ENCODE assay signal across 8 cellular contexts in genomic region chr7:20220824-20221547, GRCh38. TPM values are rescaled to one million over a fixed set of nuclear protein-coding genes. Genes with fewer than 3 reads are reported as not detected.
DNase-seq lines count a peak whose midpoint lies in the region; TF ChIP-seq lines count a peak whose summit lies in the region.

No MANE protein-coding gene starts in this region.

- intact Hi-C loops in breast epithelium (cut with DNase I; ENCODE audit: low total_unique reads), result no loop called here

- no peak for TF ChIP-seq POLR2A in breast epithelium (IDR thresholded peaks at IDR 0.05)

- H3K4me3 ChIP-seq in breast epithelium (no peak overlapping the region), osteoblast (ENCODE audit: insufficient read depth, low read length) (no peak overlapping the region)

- POLR2A ChIA-PET in RWPE1 (lab: Yijun Ruan, JAX; ENCODE audit: low non-redundant PET), result no interaction called here

- DNase-seq in GM04503 (ENCODE audit: low read depth) (peak; percentile 98), HT1080 (ENCODE audit: low read depth) (peak; percentile 86), breast epithelium (ENCODE audit: low spot score in 2 of 2) (no peak), osteoblast (ENCODE audit: insufficient read length, low spot score, missing footprints) (no peak), COLO829 (ENCODE audit: low spot score) (no peak), NCI-H1417 (lab: John Stamatoyannopoulos, UW) (no peak), RWPE1 (ENCODE audit: low spot score) (no peak)
- no peak for DNase-seq in stimulated activated CD8-positive, alpha-beta memory T cell treated with anti-CD3 and anti-CD28 coated beads, Interleukin-4, amount 100 ng/mL, for 48 hours

- no peaks in the 10 kb centered on the region for H3K36me3 ChIP-seq in breast epithelium
- H3K36me3 ChIP-seq in osteoblast (ENCODE audit: insufficient read depth, low read length), result no peaks in the 10 kb centered on the region

- H3K27ac ChIP-seq in breast epithelium (peak overlapping the region; percentile 44 to 82), osteoblast (ENCODE audit: low read depth, low read length) (peak overlapping the region; percentile 77), RWPE1 (no peak overlapping the region)

- H3K9me3 ChIP-seq in breast epithelium (no peaks in the 10 kb centered on the region), osteoblast (ENCODE audit: low read depth, low read length) (no peaks in the 10 kb centered on the region)

- H3K27me3 ChIP-seq in breast epithelium (no peaks in the 10 kb centered on the region), osteoblast (ENCODE audit: insufficient read depth, low read length) (no peaks in the 10 kb centered on the region)

- CTCF ChIA-PET in RWPE1 (lab: Yijun Ruan, JAX), result interaction anchor here (0.6 kb wide), 1 partner anchor 78 kb away, joined by 3 read pairs; no protein-coding TSS in a partner anchor

- no peaks in the 10 kb centered on the region for H3K4me1 ChIP-seq in breast epithelium
- peaks cover 35% of the 10 kb centered on the region for H3K4me1 ChIP-seq in osteoblast (ENCODE audit: insufficient read depth, low read length)

- H4K20me1 ChIP-seq in osteoblast (ENCODE audit: insufficient read depth, low read length), result no peaks in the 10 kb centered on the region

- no peaks in the 10 kb centered on the region for H3K79me2 ChIP-seq in osteoblast (ENCODE audit: insufficient read depth, low read length)

- no peak overlapping the region for H3K4me2 ChIP-seq in osteoblast (ENCODE audit: insufficient read depth, low read length)

- TF ChIP-seq CTCF in breast epithelium (IDR thresholded peaks at IDR 0.05) (no peak), osteoblast (IDR thresholded peaks at IDR 0.05; ENCODE audit: extremely low read depth, low read depth, low read length) (no peak), RWPE1 (conservative IDR thresholded peaks at IDR 0.05; ENCODE audit: low read depth) (no peak)

- H2AFZ ChIP-seq in osteoblast (ENCODE audit: low read length), result no peak overlapping the region

RNA-seq across cellular contexts. Expression of gene MACC1, which starts 3.8 kb away (rescaled TPM):
- not detected in 2 replicates for total RNA-seq in HT1080 (2014; rRNA removed; shearing (Covaris generic))
- 0.05 TPM in 1 of 2 replicates, not detected in the other for polyA plus RNA-seq in HT1080 (2015; cell fraction: cytosol; rRNA removed)
- polyA plus RNA-seq in HT1080 (2015; cell fraction: nucleus; rRNA removed), result not detected in 2 replicates
- 10 to 100 TPM in 2 of 3 donors, under 1 TPM in 1; 0.32 to 39.4 (median 19.3) TPM for total RNA-seq in breast epithelium
- 0.29 and 0.36 TPM in 2 replicates for total RNA-seq in osteoblast

Comparison
In these comparisons a context has a peak if more than half of its experiments do, and no peak if none do; other contexts are left out.
1. DNase-seq: peak in GM04503 (single experiment) and HT1080 (single experiment); none in breast epithelium (0 of 2), osteoblast (single experiment), COLO829 (single experiment), NCI-H1417 (0 of 3), RWPE1 (single experiment) and stimulated activated CD8-positive, alpha-beta memory T cell treated with anti-CD3 and anti-CD28 coated beads, Interleukin-4, amount 100 ng/mL, for 48 hours (single experiment).